ENCODE assay signal across 2 cellular contexts in genomic region chr6:29884261-29884660, GRCh38.
TF ChIP-seq lines count a peak whose summit lies in the region.

No MANE protein-coding gene starts in this region.

TF ChIP-seq in HepG2, 621 proteins besides CTCF, POLR2A, EP300 and RAD21:
- TF ChIP-seq MAFK (conservative IDR thresholded peaks at IDR 0.05 in 1 of 2, IDR thresholded peaks at IDR 0.05 in 1 of 2; ENCODE audit: low read length in 2 of 2): 0 out of 4 replicates have a peak, but pooled peaks of 1 of the 2 experiments have one; percentile 11
- no peak for TF ChIP-seq TEAD2 (CRISPR knock-in tag; IDR thresholded peaks at IDR 0.05)
- TF ChIP-seq MAFF (IDR thresholded peaks at IDR 0.05; ENCODE audit: low read depth, low read length): 0 out of 2 replicates have a peak, but pooled peaks have one; percentile 5
- TF ChIP-seq SRSF4 (IDR thresholded peaks at IDR 0.05; ENCODE audit: low read depth, low read length, poor library complexity, severe bottlenecking): no peak
- TF ChIP-seq THYN1 (CRISPR knock-in tag; IDR thresholded peaks at IDR 0.05; ENCODE audit: borderline replicate concordance, low read depth): no peak

TF ChIP-seq in WTC11, 78 proteins besides CTCF, POLR2A, EP300 and RAD21:
- TF ChIP-seq, protein P1, sequence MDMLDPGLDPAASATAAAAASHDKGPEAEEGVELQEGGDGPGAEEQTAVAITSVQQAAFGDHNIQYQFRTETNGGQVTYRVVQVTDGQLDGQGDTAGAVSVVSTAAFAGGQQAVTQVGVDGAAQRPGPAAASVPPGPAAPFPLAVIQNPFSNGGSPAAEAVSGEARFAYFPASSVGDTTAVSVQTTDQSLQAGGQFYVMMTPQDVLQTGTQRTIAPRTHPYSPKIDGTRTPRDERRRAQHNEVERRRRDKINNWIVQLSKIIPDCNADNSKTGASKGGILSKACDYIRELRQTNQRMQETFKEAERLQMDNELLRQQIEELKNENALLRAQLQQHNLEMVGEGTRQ (CRISPR knock-in tag; IDR thresholded peaks at IDR 0.05): no peak
- TF ChIP-seq TEAD4 (CRISPR knock-in tag; IDR thresholded peaks at IDR 0.05): no peak
- TF ChIP-seq, protein P2, sequence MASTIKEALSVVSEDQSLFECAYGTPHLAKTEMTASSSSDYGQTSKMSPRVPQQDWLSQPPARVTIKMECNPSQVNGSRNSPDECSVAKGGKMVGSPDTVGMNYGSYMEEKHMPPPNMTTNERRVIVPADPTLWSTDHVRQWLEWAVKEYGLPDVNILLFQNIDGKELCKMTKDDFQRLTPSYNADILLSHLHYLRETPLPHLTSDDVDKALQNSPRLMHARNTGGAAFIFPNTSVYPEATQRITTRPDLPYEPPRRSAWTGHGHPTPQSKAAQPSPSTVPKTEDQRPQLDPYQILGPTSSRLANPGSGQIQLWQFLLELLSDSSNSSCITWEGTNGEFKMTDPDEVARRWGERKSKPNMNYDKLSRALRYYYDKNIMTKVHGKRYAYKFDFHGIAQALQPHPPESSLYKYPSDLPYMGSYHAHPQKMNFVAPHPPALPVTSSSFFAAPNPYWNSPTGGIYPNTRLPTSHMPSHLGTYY (CRISPR knock-in tag; IDR thresholded peaks at IDR 0.05): no peak
- TF ChIP-seq ETV6 (CRISPR knock-in tag; IDR thresholded peaks at IDR 0.05): no peak
- TF ChIP-seq ATF1 (CRISPR knock-in tag; IDR thresholded peaks at IDR 0.05): no peak
- no peak for TF ChIP-seq CBFB (CRISPR knock-in tag; IDR thresholded peaks at IDR 0.05; ENCODE audit: low read depth)
- no peak for TF ChIP-seq ZNF121 (CRISPR knock-in tag; IDR thresholded peaks at IDR 0.05)
- TF ChIP-seq, protein P3, sequence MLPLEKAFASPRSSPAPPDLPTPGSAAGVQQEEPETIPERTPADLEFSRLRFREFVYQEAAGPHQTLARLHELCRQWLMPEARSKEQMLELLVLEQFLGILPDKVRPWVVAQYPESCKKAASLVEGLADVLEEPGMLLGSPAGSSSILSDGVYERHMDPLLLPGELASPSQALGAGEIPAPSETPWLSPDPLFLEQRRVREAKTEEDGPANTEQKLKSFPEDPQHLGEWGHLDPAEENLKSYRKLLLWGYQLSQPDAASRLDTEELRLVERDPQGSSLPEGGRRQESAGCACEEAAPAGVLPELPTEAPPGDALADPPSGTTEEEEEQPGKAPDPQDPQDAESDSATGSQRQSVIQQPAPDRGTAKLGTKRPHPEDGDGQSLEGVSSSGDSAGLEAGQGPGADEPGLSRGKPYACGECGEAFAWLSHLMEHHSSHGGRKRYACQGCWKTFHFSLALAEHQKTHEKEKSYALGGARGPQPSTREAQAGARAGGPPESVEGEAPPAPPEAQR (CRISPR knock-in tag; IDR thresholded peaks at IDR 0.05): no peak
- TF ChIP-seq ZNF671 (CRISPR knock-in tag; IDR thresholded peaks at IDR 0.05): no peak
- no peak for TF ChIP-seq PRRX2 (CRISPR knock-in tag; IDR thresholded peaks at IDR 0.05)
- no peak for TF ChIP-seq ZNF138 (CRISPR knock-in tag; conservative IDR thresholded peaks at IDR 0.05)
- TF ChIP-seq, protein P4, sequence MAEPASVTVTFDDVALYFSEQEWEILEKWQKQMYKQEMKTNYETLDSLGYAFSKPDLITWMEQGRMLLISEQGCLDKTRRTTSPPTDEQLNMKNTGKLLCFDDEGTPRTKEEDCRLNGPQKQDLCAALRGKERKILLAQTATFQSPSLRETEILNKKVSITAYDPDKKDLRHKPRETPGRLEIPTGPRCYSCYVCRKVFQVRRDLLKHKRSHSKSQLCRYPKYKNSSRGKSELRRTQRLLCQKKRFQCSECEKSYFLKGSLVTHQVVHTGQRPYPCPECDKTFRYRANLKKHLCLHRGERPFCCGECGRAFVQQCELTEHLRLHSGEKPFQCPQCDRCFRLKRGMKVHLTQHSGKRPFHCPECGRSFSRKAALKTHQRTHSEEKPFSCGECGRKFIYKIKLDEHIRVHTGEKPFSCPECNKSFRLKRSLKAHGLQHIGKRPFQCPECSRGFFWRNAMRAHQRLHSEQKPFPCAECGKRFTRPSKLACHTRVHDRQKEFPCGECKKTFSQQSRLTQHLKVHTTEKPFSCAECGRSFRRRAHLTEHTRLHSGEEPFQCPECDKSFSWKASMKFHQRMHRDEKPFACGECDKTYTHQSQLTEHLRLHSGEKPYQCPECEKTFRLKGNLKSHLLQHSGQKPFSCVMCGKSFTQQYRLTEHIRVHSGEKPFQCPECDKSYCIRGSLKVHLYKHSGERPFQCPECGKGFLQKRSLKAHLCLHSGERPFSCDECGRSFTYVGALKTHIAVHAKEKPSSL (CRISPR knock-in tag; conservative IDR thresholded peaks at IDR 0.05): no peak
- TF ChIP-seq ZNF232 (CRISPR knock-in tag; IDR thresholded peaks at IDR 0.05): no peak
- no peak for TF ChIP-seq HMGA2 (CRISPR knock-in tag; IDR thresholded peaks at IDR 0.05)
- TF ChIP-seq FOXK1 (CRISPR knock-in tag; IDR thresholded peaks at IDR 0.05): no peak
- TF ChIP-seq CREB1 (CRISPR knock-in tag; IDR thresholded peaks at IDR 0.05): no peak
- no peak for TF ChIP-seq ZNF416 (CRISPR knock-in tag; IDR thresholded peaks at IDR 0.05)
- TF ChIP-seq ELF4 (CRISPR knock-in tag; IDR thresholded peaks at IDR 0.05; ENCODE audit: low read depth): no peak
